Comparison of ENCODE assay signal across 8 cellular contexts in genomic region chr14:33564774-33565630, GRCh38.
DNase-seq lines count a peak whose midpoint lies in the region; ATAC-seq and TF ChIP-seq lines count a peak whose summit lies in the region.

No MANE protein-coding gene starts in this region.

- peak; percentile 32 for DNase-seq in NCI-H2196 (lab: John Stamatoyannopoulos, UW; ENCODE audit: unreplicated experiment)
- DNase-seq in fibroblast of villous mesenchyme (ENCODE audit: low read depth): peak; percentile 47
- no peak for DNase-seq in Caco-2
- DNase-seq in putamen (ENCODE audit: low spot score): no peak
- DNase-seq in effector CD4-positive, alpha-beta T cell: no peak
- no peak for DNase-seq in ureter (ENCODE audit: low spot score)

- H3K4me3 Mint-ChIP-seq in Caco-2 (ENCODE audit: unreplicated experiment): no peak overlapping the region

- intact Hi-C loops in Caco-2 (cut with micrococcal nuclease; ENCODE audit: unreplicated experiment): no loop called here

- H3K27me3 ChIP-seq in Caco-2 (replicated peaks; ENCODE audit: control insufficient read depth, insufficient read depth, low read length): no peaks in the 10 kb centered on the region

- H3K36me3 ChIP-seq in Caco-2 (ENCODE audit: control insufficient read depth, insufficient read depth, low read length): no peaks in the 10 kb centered on the region

- CTCF ChIA-PET in Caco-2 (lab: Charles Lee): no interaction called here

- no peaks in the 10 kb centered on the region for H3K9me3 ChIP-seq in Caco-2

- no peak overlapping the region for H3K4me3 ChIP-seq in fibroblast of villous mesenchyme (ENCODE audit: low read depth, low read length)
- no peak overlapping the region for H3K4me3 ChIP-seq in Caco-2 (ENCODE audit: low read depth, low read length)

- ATAC-seq in GM18519 (IDR thresholded peaks at IDR 0.05; ENCODE audit: low FRiP score, unreplicated experiment) (peak; percentile 62), HG02763 (IDR thresholded peaks at IDR 0.05; ENCODE audit: unreplicated experiment) (peak; percentile 67)

- H3K4me1 ChIP-seq in Caco-2: peaks cover 15% of the 10 kb centered on the region; the same call in 1 of the 2 replicates

- POLR2A ChIA-PET in Caco-2 (lab: Charles Lee): no interaction called here

- H3K27me3 Mint-ChIP-seq in Caco-2 (ENCODE audit: insufficient read depth, unreplicated experiment): peaks cover 3% of the 10 kb centered on the region

- TF ChIP-seq CTCF in fibroblast of villous mesenchyme (IDR thresholded peaks at IDR 0.05; ENCODE audit: insufficient read depth, low read depth, low read length): no peak
- TF ChIP-seq CTCF in Caco-2 (IDR thresholded peaks at IDR 0.05; ENCODE audit: insufficient read depth in 1 of 2, low read depth in 1 of 2, low read length in 1 of 2, severe bottlenecking in 1 of 2, unreplicated experiment in 1 of 2): no peak

- H3K27ac Mint-ChIP-seq in Caco-2 (ENCODE audit: unreplicated experiment): no peak overlapping the region

- no peaks in the 10 kb centered on the region for H3K9me3 Mint-ChIP-seq in Caco-2 (ENCODE audit: unreplicated experiment)

- BruUV-seq in Caco-2 (replicated peaks; lab: Mats Ljungman, UMichigan): no TSS peak

- H3K36me3 Mint-ChIP-seq in Caco-2 (ENCODE audit: insufficient read depth, unreplicated experiment): no peaks in the 10 kb centered on the region

- peaks cover 17% of the 10 kb centered on the region for H3K4me1 Mint-ChIP-seq in Caco-2 (ENCODE audit: low read depth, unreplicated experiment)

Comparison
In these comparisons a context has a peak if more than half of its experiments do, and no peak if none do; other contexts are left out.
1. DNase-seq: peak in NCI-H2196 (single experiment) and fibroblast of villous mesenchyme (single experiment); none in Caco-2 (0 of 2), putamen (single experiment), effector CD4-positive, alpha-beta T cell (single experiment) and ureter (single experiment).